23 cellular contexts compared by ENCODE assay signal in genomic region chr2:22734373-22735045, GRCh38.
"Had no signal": no experiment of that assay in that cellular context is flagged by ENCODE, and none has a peak within 500 bp of the region (broad histone marks: within the 10 kb centered on the region; RNA-seq: fewer than 3 reads in every experiment).

No MANE protein-coding gene starts in this region.

- H3K36me3 ChIP-seq: esophagus muscularis mucosa, gastroesophageal sphincter, heart left ventricle, left lung, lower lobe of right lung had no signal

- DNase-seq: dermis blood vessel endothelial cell; dorsolateral prefrontal cortex; effector CD4-positive, alpha-beta T cell; effector memory CD4-positive, alpha-beta T cell; foreskin keratinocyte; heart left ventricle; hypothalamus; immature natural killer cell; left cardiac atrium; left lung; left ventricle myocardium superior; lower lobe of right lung; mesenchymal stem cell; mucosa of descending colon; naive B cell had no signal

- H3K27ac ChIP-seq: coronary artery, dorsolateral prefrontal cortex, esophagus muscularis mucosa, foreskin keratinocyte, gastroesophageal sphincter, heart left ventricle, hepatocyte, left lung, lower lobe of right lung had no signal

- FAIRE-seq: colon, endothelial cell of umbilical vein, frontal cortex, keratinocyte had no signal

- ATAC-seq: foreskin keratinocyte, gastroesophageal sphincter, heart left ventricle, left cardiac atrium, left lung, left ventricle myocardium superior, lower lobe of right lung, mucosa of descending colon had no signal

- H3K4me3 ChIP-seq: coronary artery, dorsolateral prefrontal cortex, esophagus muscularis mucosa, gastroesophageal sphincter, heart left ventricle, hepatocyte, left lung, lower lobe of right lung, mucosa of descending colon had no signal

- H3K9me3 ChIP-seq: esophagus muscularis mucosa, mucosa of descending colon had no signal

- H3K4me1 ChIP-seq: esophagus muscularis mucosa, foreskin keratinocyte, gastroesophageal sphincter, heart left ventricle, left lung, lower lobe of right lung had no signal

- H3K27me3 ChIP-seq: esophagus muscularis mucosa, foreskin keratinocyte, gastroesophageal sphincter, heart left ventricle, hepatocyte, left lung had no signal
